ENCODE assay signal across 20 cellular contexts in the genomic region with DNA sequence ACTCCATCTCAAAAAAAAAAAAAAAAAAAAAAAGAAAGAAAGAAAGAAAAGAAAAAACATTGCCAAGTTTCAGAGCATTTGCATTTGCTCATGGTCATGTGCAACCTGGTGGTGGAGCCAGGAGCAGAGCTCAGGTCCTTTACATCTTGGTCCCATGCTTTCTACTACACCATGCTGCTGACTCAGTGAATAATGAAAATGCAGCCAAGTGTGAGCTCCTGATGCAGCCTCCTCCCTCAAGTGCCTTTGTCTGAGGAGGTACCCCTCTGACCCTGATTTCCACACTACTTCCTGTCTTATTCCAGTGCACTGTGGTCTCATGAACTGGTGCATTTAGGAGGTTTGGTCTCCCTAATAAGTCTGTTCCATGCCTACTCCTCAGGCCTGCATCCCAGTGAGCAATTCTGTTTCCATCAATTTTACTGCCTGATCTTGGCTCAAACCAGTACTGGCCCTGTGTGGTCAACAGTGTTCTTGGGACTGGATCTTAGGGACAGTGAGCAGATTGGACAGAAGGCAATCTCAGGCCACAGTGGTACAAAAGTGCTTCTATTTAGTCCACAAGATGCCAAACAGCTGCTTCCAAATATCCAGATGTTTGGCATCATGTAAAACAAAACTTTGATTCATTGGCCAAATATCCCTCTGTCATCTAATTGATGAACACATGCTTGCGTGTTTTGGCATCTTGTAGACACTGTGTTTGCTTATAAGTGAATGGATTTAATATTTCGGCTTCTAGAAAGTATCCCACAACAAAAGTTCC. TPM values are rescaled to one million over a fixed set of nuclear protein-coding genes. Genes with fewer than 3 reads are reported as not detected.
DNase-seq lines count a peak whose midpoint lies in the region; ATAC-seq and TF ChIP-seq lines count a peak whose summit lies in the region.
"Had no signal": no experiment of that assay in that cellular context is flagged by ENCODE, and none has a peak within 500 bp of the region (broad histone marks: within the 10 kb centered on the region; RNA-seq: fewer than 3 reads in every experiment).

No MANE protein-coding gene starts in this region.

- peaks cover 0 to 8% (median 6%) of the 10 kb centered on the region in 11 donors for H3K9me3 ChIP-seq in heart right ventricle
- H3K9me3 ChIP-seq: lower lobe of right lung had no signal

- no peaks in the 10 kb centered on the region for H3K36me3 ChIP-seq in heart right ventricle
- H3K36me3 ChIP-seq: lower lobe of right lung, tibial nerve had no signal

- TF ChIP-seq CTCF in cardiac fibroblast (IDR thresholded peaks at IDR 0.05; ENCODE audit: low read depth, low read length), result no peak
- no peak for TF ChIP-seq CTCF in heart right ventricle (IDR thresholded peaks at IDR 0.05)
- TF ChIP-seq CTCF in nephron (IDR thresholded peaks at IDR 0.05; ENCODE audit: unreplicated experiment in 3 of 3), result no peak

- H3K4me3 ChIP-seq in cardiac fibroblast (replicated peaks in 1 of 2; ENCODE audit: low read depth in 2 of 2, low read length in 2 of 2) (no peak overlapping the region), heart right ventricle (no peak overlapping the region)
- H3K4me3 ChIP-seq: lower lobe of right lung, tibial nerve had no signal

- H3K27me3 ChIP-seq in heart right ventricle, result peaks cover 0 to 3% (median 0%) of the 10 kb centered on the region in 7 donors
- H3K27me3 ChIP-seq: tibial nerve had no signal

- no peaks in the 10 kb centered on the region for H3K27me3 Mint-ChIP-seq in nephron (ENCODE audit: low read depth)

- no peaks in the 10 kb centered on the region for H3K36me3 Mint-ChIP-seq in nephron (ENCODE audit: low read depth)
- H3K36me3 Mint-ChIP-seq: activated naive CD8-positive, alpha-beta T cell treated with anti-CD3 and anti-CD28 coated beads for 36 hours; natural killer cell treated with Interleukin-12 subunit alpha and Interleukin-12 subunit beta and Interleukin-15 and Interleukin-18, amount 100 ng/mL, for 72 hours had no signal

- peak overlapping the region; percentile 69 to 76 (median 69) for H3K27ac Mint-ChIP-seq in nephron
- H3K27ac Mint-ChIP-seq: activated CD4-positive, alpha-beta T cell treated with anti-CD3 and anti-CD28 coated beads, Interleukin-2, amount 10 ng/mL, durations not matched to agents 7 days and 5 days; activated naive CD8-positive, alpha-beta T cell treated with anti-CD3 and anti-CD28 coated beads for 36 hours; natural killer cell treated with Interleukin-12 subunit alpha and Interleukin-12 subunit beta and Interleukin-15 and Interleukin-18, amount 100 ng/mL, for 72 hours had no signal

- H3K4me1 ChIP-seq in heart right ventricle, result peaks cover 0 to 55% (median 27%) of the 10 kb centered on the region in 9 donors

- WGBS in heart right ventricle, 2 donors, result 68 to 87% methylated on average over 2 of the region's 2 CpGs

- no peaks in the 10 kb centered on the region for H3K9me3 Mint-ChIP-seq in nephron
- H3K9me3 Mint-ChIP-seq: activated naive CD8-positive, alpha-beta T cell treated with anti-CD3 and anti-CD28 coated beads for 36 hours; natural killer cell treated with Interleukin-12 subunit alpha and Interleukin-12 subunit beta and Interleukin-15 and Interleukin-18, amount 100 ng/mL, for 72 hours had no signal

- peak; percentile 53 to 85 (median 78) for ATAC-seq in heart right ventricle
- no peak for ATAC-seq in HG02610 (IDR thresholded peaks at IDR 0.05; ENCODE audit: unreplicated experiment)
- ATAC-seq in HG03354 (IDR thresholded peaks at IDR 0.05; ENCODE audit: poor library complexity, severe bottlenecking, unreplicated experiment), result no peak
- ATAC-seq: activated T-cell treated with anti-CD3 and anti-CD28 coated beads, Interleukin-2, amount 50 U/mL, for 4 hours; lower lobe of right lung; SK-N-SH treated with all-trans-retinoic acid at 6 μM for 48 hours had no signal

- H3K4me3 Mint-ChIP-seq in nephron, result no peak overlapping the region
- H3K4me3 Mint-ChIP-seq: activated CD4-positive, alpha-beta T cell treated with anti-CD3 and anti-CD28 coated beads, Interleukin-2, amount 10 ng/mL, durations not matched to agents 7 days and 5 days; activated naive CD8-positive, alpha-beta T cell treated with anti-CD3 and anti-CD28 coated beads for 36 hours; activated T-cell treated with anti-CD3 and anti-CD28 coated beads, Interleukin-2, amount 50 U/mL, for 4 hours; natural killer cell treated with Interleukin-12 subunit alpha and Interleukin-12 subunit beta and Interleukin-15 and Interleukin-18, amount 100 ng/mL, for 72 hours had no signal

- DNase-seq in AG08395 (ENCODE audit: low spot score), result peak; percentile 7
- DNase-seq in cardiac fibroblast (ENCODE audit: low read depth in 2 of 2), result peak; percentile 36 to 48
- no peak for DNase-seq in heart right ventricle
- DNase-seq in HUDEP-2 (lab: John Stamatoyannopoulos, UW; ENCODE audit: unreplicated experiment in 76 of 76), result no peak
- no peak for DNase-seq in 8988T
- DNase-seq: activated CD4-positive, alpha-beta T cell treated with anti-CD3 and anti-CD28 coated beads, Interleukin-2, amount 10 ng/mL, durations not matched to agents 7 days and 5 days; activated naive CD8-positive, alpha-beta T cell treated with anti-CD3 and anti-CD28 coated beads for 36 hours; activated T-cell treated with anti-CD3 and anti-CD28 coated beads, Interleukin-2, amount 50 U/mL, for 4 hours; central memory CD4-positive, alpha-beta T cell; H7; lower lobe of right lung; NCI-H187; NCI-H510A treated with DMSO at 0.1 percent for 48 hours; stimulated activated CD4-positive, alpha-beta T cell treated with anti-CD3 and anti-CD28 coated beads, Interleukin-4, amount 100 ng/mL, for 24 hours had no signal

- peaks cover 40% of the 10 kb centered on the region for H3K4me1 Mint-ChIP-seq in nephron
- H3K4me1 Mint-ChIP-seq: activated CD4-positive, alpha-beta T cell treated with anti-CD3 and anti-CD28 coated beads, Interleukin-2, amount 10 ng/mL, durations not matched to agents 7 days and 5 days; activated naive CD8-positive, alpha-beta T cell treated with anti-CD3 and anti-CD28 coated beads for 36 hours had no signal

- H3K27ac ChIP-seq in heart right ventricle, result peak overlapping the region in 2 of 10 donors; percentile 48
- H3K27ac ChIP-seq: lower lobe of right lung had no signal

- intact Hi-C loops in heart right ventricle (cut with DNase I), result no loop called here

RNA-seq across cellular contexts. Expression of a gene that starts 28.8 kb away (rescaled TPM):
- total RNA-seq in heart right ventricle, result 10 to 100 TPM; 10.1 to 20.3 (median 13.8) TPM
- 1 to 10 TPM; 4.1 to 5.9 TPM for polyA plus RNA-seq in heart right ventricle

Comparison
In these comparisons a context has a peak if more than half of its experiments do, and no peak if none do; other contexts are left out.
1. DNase-seq: peak in AG08395 (single experiment) and cardiac fibroblast (2 of 2); none in heart right ventricle (0 of 2), HUDEP-2 (0 of 76) and 8988T (single experiment).
2. ATAC-seq: peak in heart right ventricle (8 of 8); none in HG02610 (single experiment) and HG03354 (single experiment).